Comparison of ENCODE assay signal across 12 cellular contexts in the genomic region with DNA sequence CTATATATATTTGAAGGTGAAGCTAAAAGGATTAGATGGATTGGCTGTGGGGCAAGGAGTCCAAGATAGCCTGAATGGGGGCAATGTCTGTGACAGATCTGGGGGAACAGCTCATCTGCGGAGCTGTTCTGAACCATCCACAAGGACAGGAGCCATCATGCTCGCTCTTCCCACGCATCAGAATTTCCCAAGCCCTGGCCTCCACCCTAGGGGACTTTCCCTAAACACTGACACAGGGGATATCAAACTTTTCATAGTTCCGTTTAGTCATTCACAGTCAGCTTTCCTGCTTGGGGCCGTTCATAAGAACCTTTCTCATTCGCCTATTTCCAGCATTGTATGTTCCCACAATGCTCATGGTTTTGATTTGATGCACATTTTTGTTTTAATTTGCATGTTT. TPM values are rescaled to one million over a fixed set of nuclear protein-coding genes. Genes with fewer than 3 reads are reported as not detected.
DNase-seq lines count a peak whose midpoint lies in the region; ATAC-seq and TF ChIP-seq lines count a peak whose summit lies in the region.
"Had no signal": no experiment of that assay in that cellular context is flagged by ENCODE, and none has a peak within 500 bp of the region (broad histone marks: within the 10 kb centered on the region; RNA-seq: fewer than 3 reads in every experiment).

No MANE protein-coding gene starts in this region.

- CTCF ChIA-PET in CD8-positive, alpha-beta memory T cell (lab: Charles Lee): interaction anchor here (1.2 to 5.8 kb wide), 4 partner anchors 12 to 757 kb away, joined by 3 to 53 read pairs (median 4); a partner anchor contains a TSS

- peaks cover 6 to 15% (median 7%) of the 10 kb centered on the region in 3 donors for H3K4me1 Mint-ChIP-seq in CD8-positive, alpha-beta memory T cell

- no peaks in the 10 kb centered on the region for H3K9me3 ChIP-seq in SJSA1 (replicated peaks)
- H3K9me3 ChIP-seq in CD8-positive, alpha-beta memory T cell (ENCODE audit: low read length): no peaks in the 10 kb centered on the region

- H3K27ac Mint-ChIP-seq in CD8-positive, alpha-beta memory T cell: peak overlapping the region in 1 of 8 donors; percentile 9

- no peaks in the 10 kb centered on the region for H3K36me3 ChIP-seq in SJSA1
- no peaks in the 10 kb centered on the region for H3K36me3 ChIP-seq in CD8-positive, alpha-beta memory T cell (ENCODE audit: insufficient read depth, low read length)
- H3K36me3 ChIP-seq: cardiac muscle cell had no signal

- no peaks in the 10 kb centered on the region for H3K36me3 Mint-ChIP-seq in CD8-positive, alpha-beta memory T cell

- no peaks in the 10 kb centered on the region for H3K27me3 ChIP-seq in SJSA1 (replicated peaks)
- no peaks in the 10 kb centered on the region for H3K27me3 ChIP-seq in CD8-positive, alpha-beta memory T cell (ENCODE audit: insufficient read depth, low read length, poor library complexity, severe bottlenecking)
- H3K27me3 ChIP-seq: cardiac muscle cell had no signal

- TF ChIP-seq CTCF in GM10266 (IDR thresholded peaks at IDR 0.05; ENCODE audit: control insufficient read depth, insufficient read depth, low read depth, missing control alignments): no peak
- TF ChIP-seq CTCF in fibroblast of mammary gland (conservative IDR thresholded peaks at IDR 0.05; ENCODE audit: control insufficient read depth, insufficient read depth, low read depth, low read length): no peak

- DNase-seq in GM10266 (ENCODE audit: extremely low spot score) (peak; percentile 10), SJSA1 (ENCODE audit: low read depth in 1 of 2, low spot score in 2 of 2) (no peak), fibroblast of mammary gland (ENCODE audit: low read depth) (peak; percentile 89)
- DNase-seq in stimulated activated CD4-positive, alpha-beta T cell treated with anti-CD3 and anti-CD28 coated beads, Interleukin-2, amount 100 ng/mL, for 24 hours: peak; percentile 74 to 76
- DNase-seq in CD8-positive, alpha-beta memory T cell: no peak
- DNase-seq: DND-41 had no signal

- H3K4me1 ChIP-seq in SJSA1 (replicated peaks): peaks cover 60% of the 10 kb centered on the region
- H3K4me1 ChIP-seq in CD8-positive, alpha-beta memory T cell (ENCODE audit: insufficient read depth, low read length): no peaks in the 10 kb centered on the region

- POLR2A ChIA-PET in CD8-positive, alpha-beta memory T cell (lab: Charles Lee): no interaction called here

- H3K9me3 Mint-ChIP-seq in CD8-positive, alpha-beta memory T cell: no peaks in the 10 kb centered on the region
- H3K9me3 Mint-ChIP-seq: neural crest cell had no signal

- ATAC-seq in GM21723 (IDR thresholded peaks at IDR 0.05; ENCODE audit: unreplicated experiment) (no peak), HG02884 (IDR thresholded peaks at IDR 0.05; ENCODE audit: unreplicated experiment) (no peak), HG03095 (IDR thresholded peaks at IDR 0.05; ENCODE audit: unreplicated experiment) (no peak)

- H3K4me3 ChIP-seq in SJSA1 (no peak overlapping the region), fibroblast of mammary gland (ENCODE audit: control insufficient read depth, low read depth, low read length) (no peak overlapping the region)
- no peak overlapping the region for H3K4me3 ChIP-seq in CD8-positive, alpha-beta memory T cell (ENCODE audit: low read length)
- H3K4me3 ChIP-seq: cardiac muscle cell had no signal

- H3K27me3 Mint-ChIP-seq in CD8-positive, alpha-beta memory T cell: peaks cover 0 to 6% of the 10 kb centered on the region in 2 donors

- H3K4me3 Mint-ChIP-seq in CD8-positive, alpha-beta memory T cell: no peak overlapping the region
- H3K4me3 Mint-ChIP-seq: neural crest cell had no signal

- H3K27ac ChIP-seq in SJSA1: peak overlapping the region; percentile 42
- no peak overlapping the region for H3K27ac ChIP-seq in CD8-positive, alpha-beta memory T cell (ENCODE audit: low read depth, low read length)
- H3K27ac ChIP-seq: cardiac muscle cell, KMS-11 had no signal

RNA-seq across cellular contexts. Expression of a gene that starts 37.6 kb away (rescaled TPM):
- not detected in 2 replicates for total RNA-seq in SJSA1 (2014; rRNA removed; shearing (Covaris generic))
- not detected for total RNA-seq in CD8-positive, alpha-beta memory T cell
- 0.15 TPM for polyA plus RNA-seq in CD8-positive, alpha-beta memory T cell
- total RNA-seq: cardiac muscle cell, neural crest cell had no signal

Comparison
In these comparisons a context has a peak if more than half of its experiments do, and no peak if none do; other contexts are left out.
1. DNase-seq: peak in GM10266 (single experiment), fibroblast of mammary gland (single experiment) and stimulated activated CD4-positive, alpha-beta T cell treated with anti-CD3 and anti-CD28 coated beads, Interleukin-2, amount 100 ng/mL, for 24 hours (2 of 2); none in SJSA1 (0 of 2) and CD8-positive, alpha-beta memory T cell (0 of 5).